Comparison of ENCODE assay signal across 16 cellular contexts in genomic region chr12:58068706-58069105, GRCh38.
DNase-seq lines count a peak whose midpoint lies in the region; ATAC-seq and TF ChIP-seq lines count a peak whose summit lies in the region.
"Had no signal": no experiment of that assay in that cellular context is flagged by ENCODE, and none has a peak within 500 bp of the region (broad histone marks: within the 10 kb centered on the region; RNA-seq: fewer than 3 reads in every experiment).

No MANE protein-coding gene starts in this region.

- H3K27ac ChIP-seq in IMR-90 (ENCODE audit: insufficient read depth, low read length) (no peak overlapping the region; the same call in 1 of the 2 replicates), mammary epithelial cell (ENCODE audit: insufficient read depth, low read depth, low read length) (peak overlapping the region; percentile 79), thyroid gland (no peak overlapping the region), psoas muscle (no peak overlapping the region)
- H3K27ac ChIP-seq: C4-2B had no signal

- no peaks in the 10 kb centered on the region for H4K20me1 ChIP-seq in IMR-90 (ENCODE audit: insufficient read depth, low read length)
- no peaks in the 10 kb centered on the region for H4K20me1 ChIP-seq in mammary epithelial cell (ENCODE audit: insufficient read depth, low read length)

- DNase-seq in Calu3: no peak
- DNase-seq in IMR-90: no peak
- DNase-seq in mammary epithelial cell: no peak
- peak; percentile 27 for DNase-seq in iris pigment epithelial cell (ENCODE audit: low read depth)
- DNase-seq in DMS 273 (lab: John Stamatoyannopoulos, UW; ENCODE audit: unreplicated experiment): no peak
- no peak for DNase-seq in activated CD4-positive, alpha-beta memory T cell treated with anti-CD3 and anti-CD28 coated beads for 36 hours
- DNase-seq in thyroid gland: no peak
- DNase-seq in psoas muscle: no peak
- DNase-seq: BE2C; CD8-positive, alpha-beta T cell; COR-L47; DMS53; GF-D8 had no signal

- H3K4me3 Mint-ChIP-seq in Calu3 (ENCODE audit: low read depth, unreplicated experiment): no peak overlapping the region
- no peak overlapping the region for H3K4me3 Mint-ChIP-seq in activated CD4-positive, alpha-beta memory T cell treated with anti-CD3 and anti-CD28 coated beads for 36 hours
- H3K4me3 Mint-ChIP-seq: CD8-positive, alpha-beta T cell had no signal

- dilution Hi-C loops in IMR-90 (cut with HindIII; ENCODE audit: low sequenced_read_pairs, unreplicated experiment): no loop called here
- dilution Hi-C loops in mammary epithelial cell (cut with HindIII; ENCODE audit: low sequenced_read_pairs): no loop called here

- no peak overlapping the region for H3K4me3 ChIP-seq in IMR-90 (ENCODE audit: insufficient read depth, low read depth, low read length)
- no peak overlapping the region for H3K4me3 ChIP-seq in mammary epithelial cell (replicated peaks in 1 of 3; ENCODE audit: insufficient read depth in 1 of 3, low read depth in 2 of 3, low read length in 3 of 3)
- no peak overlapping the region for H3K4me3 ChIP-seq in thyroid gland (replicated peaks in 1 of 3)
- H3K4me3 ChIP-seq in psoas muscle: no peak overlapping the region
- H3K4me3 ChIP-seq: HAP-1 had no signal

- H3K4me2 ChIP-seq in IMR-90 (ENCODE audit: low read depth, low read length): no peak overlapping the region
- peak overlapping the region; percentile 44 for H3K4me2 ChIP-seq in mammary epithelial cell (ENCODE audit: insufficient read depth, low read depth, low read length)

- H3K9me3 Mint-ChIP-seq in Calu3 (ENCODE audit: low read depth, unreplicated experiment): peaks cover 5% of the 10 kb centered on the region
- H3K9me3 Mint-ChIP-seq in activated CD4-positive, alpha-beta memory T cell treated with anti-CD3 and anti-CD28 coated beads for 36 hours: no peaks in the 10 kb centered on the region
- H3K9me3 Mint-ChIP-seq: CD8-positive, alpha-beta T cell had no signal

- no peak overlapping the region for H2BK15ac ChIP-seq in IMR-90 (ENCODE audit: low read depth, low read length)

- H3K23ac ChIP-seq in IMR-90 (ENCODE audit: low read depth, low read length): no peak overlapping the region

- H3K27ac Mint-ChIP-seq in Calu3 (ENCODE audit: unreplicated experiment): peak overlapping the region; percentile 91
- H3K27ac Mint-ChIP-seq in activated CD4-positive, alpha-beta memory T cell treated with anti-CD3 and anti-CD28 coated beads for 36 hours: no peak overlapping the region
- H3K27ac Mint-ChIP-seq: CD8-positive, alpha-beta T cell had no signal

- no peak overlapping the region for H4K5ac ChIP-seq in IMR-90 (ENCODE audit: low read depth, low read length)

- H3K9ac ChIP-seq in IMR-90 (ENCODE audit: low read depth, low read length) (no peak overlapping the region), mammary epithelial cell (ENCODE audit: insufficient read depth, low read length) (no peak overlapping the region)

- no peaks in the 10 kb centered on the region for H3K9me1 ChIP-seq in IMR-90 (ENCODE audit: insufficient read depth, low read length)

- no peak overlapping the region for H2AFZ ChIP-seq in IMR-90 (replicated peaks; ENCODE audit: low read length, poor library complexity)
- H2AFZ ChIP-seq in mammary epithelial cell (ENCODE audit: low read depth, low read length): no peak overlapping the region

- H3K9me3 ChIP-seq in IMR-90 (ENCODE audit: control insufficient read depth, insufficient read depth, low read length): no peaks in the 10 kb centered on the region
- H3K9me3 ChIP-seq in mammary epithelial cell (replicated peaks; ENCODE audit: insufficient read depth, low read length): no peaks in the 10 kb centered on the region
- H3K9me3 ChIP-seq in thyroid gland: no peaks in the 10 kb centered on the region
- H3K9me3 ChIP-seq in psoas muscle: no peaks in the 10 kb centered on the region
- H3K9me3 ChIP-seq: BE2C, HAP-1 had no signal

- H3K4me1 Mint-ChIP-seq in Calu3 (ENCODE audit: low read depth, unreplicated experiment): peaks cover 52% of the 10 kb centered on the region
- no peaks in the 10 kb centered on the region for H3K4me1 Mint-ChIP-seq in activated CD4-positive, alpha-beta memory T cell treated with anti-CD3 and anti-CD28 coated beads for 36 hours (ENCODE audit: low read depth)

- no peaks in the 10 kb centered on the region for H3K79me2 ChIP-seq in mammary epithelial cell (ENCODE audit: insufficient read depth, low read length)

- H3K36me3 ChIP-seq in IMR-90 (ENCODE audit: control insufficient read depth, insufficient read depth, low read length): no peaks in the 10 kb centered on the region
- H3K36me3 ChIP-seq in mammary epithelial cell (ENCODE audit: insufficient read depth, low read length): no peaks in the 10 kb centered on the region
- no peaks in the 10 kb centered on the region for H3K36me3 ChIP-seq in thyroid gland
- no peaks in the 10 kb centered on the region for H3K36me3 ChIP-seq in psoas muscle (ENCODE audit: insufficient read depth in 1 of 2, low read depth in 1 of 2)
- H3K36me3 ChIP-seq: BE2C, HAP-1 had no signal

- H4K91ac ChIP-seq in IMR-90 (ENCODE audit: insufficient read depth, low read depth, low read length): peak overlapping the region; percentile 46; the same call in 1 of the 2 replicates

- no peak overlapping the region for H2AK5ac ChIP-seq in IMR-90 (ENCODE audit: low read depth, low read length)

- no peak overlapping the region for H3K14ac ChIP-seq in IMR-90 (replicated peaks; ENCODE audit: low read depth, low read length)

- ATAC-seq in IMR-90 (ENCODE audit: low read depth) (no peak), psoas muscle (no peak)
- ATAC-seq: CD8-positive, alpha-beta T cell; HepG2 had no signal

- no peak for TF ChIP-seq CTCF in Calu3 (IDR thresholded peaks at IDR 0.05; ENCODE audit: unreplicated experiment)
- no peak for TF ChIP-seq CTCF in IMR-90 (conservative IDR thresholded peaks at IDR 0.05; ENCODE audit: low read depth, low read length)
- TF ChIP-seq CTCF in mammary epithelial cell (conservative IDR thresholded peaks at IDR 0.05 in 1 of 2, IDR thresholded peaks at IDR 0.05 in 1 of 2; ENCODE audit: extremely low read depth in 1 of 2, insufficient read depth in 1 of 2, low read depth in 1 of 2, low read length in 2 of 2): no peak
- TF ChIP-seq CTCF in thyroid gland (IDR thresholded peaks at IDR 0.05): no peak
- TF ChIP-seq CTCF in psoas muscle (IDR thresholded peaks at IDR 0.05): no peak

- H3K4ac ChIP-seq in IMR-90 (ENCODE audit: low read depth, low read length): no peak overlapping the region

- intact Hi-C loops in Calu3 (cut with micrococcal nuclease; ENCODE audit: unreplicated experiment): loop anchor here (5.0 to 10.0 kb wide), 6 partner anchors 36 to 999 kb away; no protein-coding TSS in a partner anchor
- intact Hi-C loops in IMR-90 (cut with micrococcal nuclease): no loop called here
- intact Hi-C loops in mammary epithelial cell (cut with micrococcal nuclease): loop anchor here (5.0 kb wide), 3 partner anchors 36 to 244 kb away; no protein-coding TSS in a partner anchor
- intact Hi-C loops in activated CD4-positive, alpha-beta memory T cell treated with anti-CD3 and anti-CD28 coated beads for 36 hours (cut with micrococcal nuclease): no loop called here
- intact Hi-C loops in thyroid gland (cut with DNase I): no loop called here
- intact Hi-C loops in psoas muscle (cut with DNase I): no loop called here

- POLR2A ChIA-PET in IMR-90 (lab: Charles Lee; ENCODE audit: unreplicated experiment): no interaction called here
- POLR2A ChIA-PET in activated CD4-positive, alpha-beta memory T cell treated with anti-CD3 and anti-CD28 coated beads for 36 hours (lab: Charles Lee): no interaction called here

- no peaks in the 10 kb centered on the region for H3K27me3 Mint-ChIP-seq in Calu3 (ENCODE audit: unreplicated experiment)
- H3K27me3 Mint-ChIP-seq in activated CD4-positive, alpha-beta memory T cell treated with anti-CD3 and anti-CD28 coated beads for 36 hours: no peaks in the 10 kb centered on the region

- no peaks in the 10 kb centered on the region for H3K79me1 ChIP-seq in IMR-90 (ENCODE audit: low read depth in 1 of 2, low read length in 2 of 2)

- H3K56ac ChIP-seq in IMR-90 (ENCODE audit: extremely low read depth, insufficient read depth, low read length): no peak overlapping the region

- no peak for TF ChIP-seq RAD21 in IMR-90 (IDR thresholded peaks at IDR 0.05; ENCODE audit: low read length)

- no peak overlapping the region for H2BK120ac ChIP-seq in IMR-90 (ENCODE audit: low read depth, low read length)

- in situ Hi-C loops in IMR-90 (cut with MboI; ENCODE audit: low sequenced_read_pairs) (no loop called here), mammary epithelial cell (cut with MboI; ENCODE audit: low sequenced_read_pairs in 2 of 2) (no loop called here)

- H4K8ac ChIP-seq in IMR-90 (ENCODE audit: low read depth in 2 of 2, low read length in 2 of 2): 0 out of 4 replicates have a peak overlapping the region, but pooled peaks of 1 of the 2 experiments have one; percentile 16

- BruUV-seq in Calu3 (replicated peaks; lab: Mats Ljungman, UMichigan) (no TSS peak), IMR-90 (replicated peaks; lab: Mats Ljungman, UMichigan) (no TSS peak), mammary epithelial cell (replicated peaks; lab: Mats Ljungman, UMichigan) (no TSS peak)

- H3K18ac ChIP-seq in IMR-90 (ENCODE audit: low read depth, low read length): peak overlapping the region; percentile 26; the same call in 1 of the 2 replicates

- H3K36me3 Mint-ChIP-seq in Calu3 (ENCODE audit: insufficient read depth, unreplicated experiment): peaks cover 14% of the 10 kb centered on the region
- no peaks in the 10 kb centered on the region for H3K36me3 Mint-ChIP-seq in activated CD4-positive, alpha-beta memory T cell treated with anti-CD3 and anti-CD28 coated beads for 36 hours
- H3K36me3 Mint-ChIP-seq: CD8-positive, alpha-beta T cell had no signal

- H2BK5ac ChIP-seq in IMR-90 (ENCODE audit: low read depth, low read length, poor library complexity, severe bottlenecking): no peak overlapping the region

- no peak overlapping the region for H2AK9ac ChIP-seq in IMR-90 (replicated peaks; ENCODE audit: low read depth, low read length, poor library complexity)

- no peak for TF ChIP-seq POLR2A in IMR-90 (IDR thresholded peaks at IDR 0.05; ENCODE audit: low read depth, low read length)
- no peak for TF ChIP-seq POLR2A in thyroid gland (IDR thresholded peaks at IDR 0.05)

- H2BK20ac ChIP-seq in IMR-90 (ENCODE audit: low read depth, low read length): no peak overlapping the region

- H3K27me3 ChIP-seq in IMR-90 (ENCODE audit: control insufficient read depth, insufficient read depth, low read length) (no peaks in the 10 kb centered on the region; the same call in 1 of the 2 replicates), mammary epithelial cell (ENCODE audit: insufficient read depth, low read length) (no peaks in the 10 kb centered on the region), thyroid gland (no peaks in the 10 kb centered on the region), psoas muscle (ENCODE audit: insufficient read depth in 3 of 3, low read length in 2 of 3) (no peaks in the 10 kb centered on the region)
- H3K27me3 ChIP-seq: BE2C had no signal

- CTCF ChIA-PET in Calu3 (lab: Charles Lee) (interaction anchor here (0.6 to 1.2 kb wide), 3 partner anchors 26 to 85 kb away, joined by 3 to 4 read pairs (median 4); no protein-coding TSS in a partner anchor), IMR-90 (lab: Yijun Ruan, JAX) (no interaction called here), mammary epithelial cell (lab: Charles Lee; ENCODE audit: low non-redundant PET) (no interaction called here)
- CTCF ChIA-PET in activated CD4-positive, alpha-beta memory T cell treated with anti-CD3 and anti-CD28 coated beads for 36 hours (lab: Charles Lee): no interaction called here

- H3K4me1 ChIP-seq in IMR-90 (ENCODE audit: control insufficient read depth, insufficient read depth, low read length): peaks cover 9% of the 10 kb centered on the region; the same call in 1 of the 2 replicates
- H3K4me1 ChIP-seq in mammary epithelial cell (ENCODE audit: insufficient read depth, low read length): peaks cover 43% of the 10 kb centered on the region
- no peaks in the 10 kb centered on the region for H3K4me1 ChIP-seq in thyroid gland
- peaks cover 9% of the 10 kb centered on the region for H3K4me1 ChIP-seq in psoas muscle
- H3K4me1 ChIP-seq: BE2C, HAP-1 had no signal

Comparison
In these comparisons a context has a peak if more than half of its experiments do, and no peak if none do; other contexts are left out.
1. intact Hi-C loops: an anchor here in Calu3 (5.0 to 10.0 kb wide) and mammary epithelial cell (5.0 kb wide); none called in IMR-90, activated CD4-positive, alpha-beta memory T cell treated with anti-CD3 and anti-CD28 coated beads for 36 hours, thyroid gland and psoas muscle.